11 cellular contexts compared by ENCODE assay signal in genomic region chr1:228162286-228163003, GRCh38. TPM values are rescaled to one million over a fixed set of nuclear protein-coding genes. Genes with fewer than 3 reads are reported as not detected.
DNase-seq lines count a peak whose midpoint lies in the region; ATAC-seq, FAIRE-seq and TF ChIP-seq lines count a peak whose summit lies in the region.
"Had no signal": no experiment of that assay in that cellular context is flagged by ENCODE, and none has a peak within 500 bp of the region (broad histone marks: within the 10 kb centered on the region; RNA-seq: fewer than 3 reads in every experiment).

No MANE protein-coding gene starts in this region.

- DNase-seq in NCI-H524 treated with DMSO at 0.1 percent for 48 hours (lab: John Stamatoyannopoulos, UW) = peak; percentile 11
- DNase-seq in endothelial cell of umbilical vein (ENCODE audit: low read depth, low spot score) = peak; percentile 45
- no peak for DNase-seq in neural progenitor cell (ENCODE audit: low spot score)
- no peak for DNase-seq in NCI-H748 (lab: John Stamatoyannopoulos, UW; ENCODE audit: unreplicated experiment)
- no peak for DNase-seq in frontal cortex (ENCODE audit: low spot score in 2 of 2)
- DNase-seq in GDM1 (lab: John Stamatoyannopoulos, UW) = no peak
- DNase-seq: Caco-2; stimulated activated CD4-positive, alpha-beta T cell treated with anti-CD3 and anti-CD28 coated beads, Interleukin-4, amount 100 ng/mL, for 4 hours had no signal

- H3K27me3 ChIP-seq in BLaER1 = no peaks in the 10 kb centered on the region
- H3K27me3 ChIP-seq in endothelial cell of umbilical vein (ENCODE audit: control insufficient read depth in 2 of 2, insufficient read depth in 2 of 2, low read length in 2 of 2) = no peaks in the 10 kb centered on the region
- no peaks in the 10 kb centered on the region for H3K27me3 ChIP-seq in neural progenitor cell

- CTCF ChIA-PET in endothelial cell of umbilical vein (lab: Charles Lee) = interaction anchor here (1.0 to 1.2 kb wide), 4 partner anchors 12 to 163 kb away, joined by 3 to 5 read pairs (median 4); partner anchors contain the start of gene GUK1

- no peak for ATAC-seq in GM21786 (IDR thresholded peaks at IDR 0.05; ENCODE audit: unreplicated experiment)

- H3K79me2 ChIP-seq in endothelial cell of umbilical vein (ENCODE audit: control insufficient read depth, insufficient read depth, low read length) (peaks cover 8% of the 10 kb centered on the region), neural progenitor cell (ENCODE audit: low read depth) (peaks cover 13% of the 10 kb centered on the region)

- no peaks in the 10 kb centered on the region for H3F3A ChIP-seq in neural progenitor cell (ENCODE audit: low read depth)

- H3K9me1 ChIP-seq in endothelial cell of umbilical vein (replicated peaks; ENCODE audit: control insufficient read depth, extremely low read depth, insufficient read depth, low read length) = no peaks in the 10 kb centered on the region

- peak overlapping the region; percentile 70 for H3K4me2 ChIP-seq in BLaER1
- H3K4me2 ChIP-seq in endothelial cell of umbilical vein (ENCODE audit: insufficient read depth, low read length) = peak overlapping the region; percentile 9
- H3K4me2 ChIP-seq in neural progenitor cell = peak overlapping the region; percentile 50

- TF ChIP-seq CTCF in endothelial cell of umbilical vein (IDR thresholded peaks at IDR 0.05; ENCODE audit: extremely low read depth in 1 of 2, insufficient read depth in 1 of 2, low read depth in 1 of 2, low read length in 2 of 2) (peak in 1 of 2 donors; percentile 14), neural progenitor cell (IDR thresholded peaks at IDR 0.05) (no peak)

- H3K4me1 ChIP-seq in BLaER1 (peaks cover 52% of the 10 kb centered on the region), endothelial cell of umbilical vein (ENCODE audit: control insufficient read depth, extremely low read depth, insufficient read depth, low read length) (peaks cover 29% of the 10 kb centered on the region), neural progenitor cell (peaks cover 20% of the 10 kb centered on the region)

- peak overlapping the region; percentile 60 for H3K27ac ChIP-seq in BLaER1
- peak overlapping the region; percentile 51 for H3K27ac ChIP-seq in endothelial cell of umbilical vein (ENCODE audit: insufficient read depth, low read depth, low read length)
- H3K27ac ChIP-seq in neural progenitor cell = no peak overlapping the region

- intact Hi-C loops in endothelial cell of umbilical vein (cut with micrococcal nuclease) = loop anchor here (1.0 to 10.0 kb wide), 2 partner anchors 14 to 378 kb away; no protein-coding TSS in a partner anchor

- TF ChIP-seq POLR2A in endothelial cell of umbilical vein (IDR thresholded peaks at IDR 0.05; ENCODE audit: low read depth, low read length) = no peak

- H3K9me3 ChIP-seq in BLaER1 = no peaks in the 10 kb centered on the region
- H3K9me3 ChIP-seq in endothelial cell of umbilical vein (replicated peaks; ENCODE audit: control insufficient read depth, insufficient read depth, low read length) = no peaks in the 10 kb centered on the region
- H3K9me3 ChIP-seq in neural progenitor cell (ENCODE audit: low read depth) = no peaks in the 10 kb centered on the region
- H3K9me3 ChIP-seq: Caco-2 had no signal

- H3K4me3 Mint-ChIP-seq in neural progenitor cell = no peak overlapping the region

- H4K20me1 ChIP-seq in BLaER1 (no peaks in the 10 kb centered on the region), endothelial cell of umbilical vein (replicated peaks; ENCODE audit: control insufficient read depth, extremely low read depth, insufficient read depth, low read length) (no peaks in the 10 kb centered on the region), neural progenitor cell (ENCODE audit: low read depth) (no peaks in the 10 kb centered on the region)

- H3K27me3 Mint-ChIP-seq in neural progenitor cell (ENCODE audit: insufficient read depth, low read depth) = peaks cover 6% of the 10 kb centered on the region

- H3K4me1 Mint-ChIP-seq in neural progenitor cell = peaks cover 19% of the 10 kb centered on the region

- H2AFZ ChIP-seq in endothelial cell of umbilical vein (ENCODE audit: low read depth, low read length) (peak overlapping the region; percentile 25), neural progenitor cell (replicated peaks) (no peak overlapping the region)

- H3K36me3 ChIP-seq in BLaER1 = no peaks in the 10 kb centered on the region
- no peaks in the 10 kb centered on the region for H3K36me3 ChIP-seq in endothelial cell of umbilical vein (ENCODE audit: control insufficient read depth in 2 of 2, extremely low read depth in 1 of 2, insufficient read depth in 2 of 2, low read length in 2 of 2)
- H3K36me3 ChIP-seq in neural progenitor cell = no peaks in the 10 kb centered on the region

- peak overlapping the region; percentile 57 for H3K27ac Mint-ChIP-seq in neural progenitor cell

- no peak overlapping the region for H3K4me3 ChIP-seq in BLaER1
- no peak overlapping the region for H3K4me3 ChIP-seq in endothelial cell of umbilical vein (replicated peaks in 1 of 3; ENCODE audit: insufficient read depth in 1 of 3, low read depth in 1 of 3, low read length in 3 of 3)
- no peak overlapping the region for H3K4me3 ChIP-seq in neural progenitor cell

- FAIRE-seq in endothelial cell of umbilical vein (lab: Jason Lieb, UNC) (peak; percentile 70), frontal cortex (lab: Jason Lieb, UNC) (no peak)
- FAIRE-seq: RCC 7860 had no signal

- dilution Hi-C loops in endothelial cell of umbilical vein (cut with MboI; ENCODE audit: extremely low pct_ligation_motif_present, low sequenced_read_pairs) = no loop called here

- H3K9me3 Mint-ChIP-seq in neural progenitor cell = no peaks in the 10 kb centered on the region

- peak overlapping the region; percentile 56 for H3K9ac ChIP-seq in BLaER1
- H3K9ac ChIP-seq in endothelial cell of umbilical vein (replicated peaks; ENCODE audit: extremely low read depth, insufficient read depth, low read length) = peak overlapping the region; percentile 17
- H3K9ac ChIP-seq in neural progenitor cell = no peak overlapping the region

- no TSS peak for BruUV-seq in endothelial cell of umbilical vein (replicated peaks; lab: Mats Ljungman, UMichigan)

- POLR2A ChIA-PET in endothelial cell of umbilical vein (lab: Charles Lee) = no interaction called here

- H3K36me3 Mint-ChIP-seq in neural progenitor cell = no peaks in the 10 kb centered on the region

RNA-seq across cellular contexts. Expression of gene IBA57, which starts 3.2 kb away (rescaled TPM):
- total RNA-seq in endothelial cell of umbilical vein (7.7 and 9.9 TPM in 2 replicates), neural progenitor cell (ENCODE audit: low replicate concordance) (2.2 and 6.7 TPM in 2 replicates), frontal cortex (2.9 TPM)
- 3.4 and 5.6 TPM in 2 replicates for polyA plus RNA-seq in endothelial cell of umbilical vein
- 3.0 and 3.8 TPM in 2 replicates for polyA plus RNA-seq in endothelial cell of umbilical vein (2011; cell fraction: cytosol; rRNA removed)
- 8.0 and 8.3 TPM in 2 replicates for polyA plus RNA-seq in endothelial cell of umbilical vein (2011; cell fraction: nucleus; rRNA removed)
- 2.3 and 4.0 TPM in 2 replicates for polyA plus RNA-seq in endothelial cell of umbilical vein (2012)
- 5.2 and 5.6 TPM in 2 replicates for polyA minus RNA-seq in endothelial cell of umbilical vein
- polyA minus RNA-seq in endothelial cell of umbilical vein (2011; cell fraction: cytosol; rRNA and poly(A)+ RNA removed) = 3.1 TPM
- polyA minus RNA-seq in endothelial cell of umbilical vein (2011; cell fraction: nucleus; rRNA and poly(A)+ RNA removed) = 6.1 and 8.2 TPM in 2 replicates

RNA-seq across cellular contexts. Expression of gene GJC2, which starts 12.7 kb away (rescaled TPM):
- total RNA-seq in endothelial cell of umbilical vein (0.90 and 1.2 TPM in 2 replicates), neural progenitor cell (ENCODE audit: low replicate concordance) (0.25 TPM in 1 of 2 replicates, not detected in the other), frontal cortex (0.82 TPM)
- 0.58 and 0.75 TPM in 2 replicates for polyA plus RNA-seq in endothelial cell of umbilical vein
- polyA plus RNA-seq in endothelial cell of umbilical vein (2011; cell fraction: cytosol; rRNA removed) = 0.30 and 0.47 TPM in 2 replicates
- 0.66 and 0.72 TPM in 2 replicates for polyA plus RNA-seq in endothelial cell of umbilical vein (2011; cell fraction: nucleus; rRNA removed)
- 0.57 and 0.59 TPM in 2 replicates for polyA plus RNA-seq in endothelial cell of umbilical vein (2012)
- polyA minus RNA-seq in endothelial cell of umbilical vein = 0.56 and 1.00 TPM in 2 replicates
- polyA minus RNA-seq in endothelial cell of umbilical vein (2011; cell fraction: cytosol; rRNA and poly(A)+ RNA removed) = 0.41 TPM
- 0.34 and 0.53 TPM in 2 replicates for polyA minus RNA-seq in endothelial cell of umbilical vein (2011; cell fraction: nucleus; rRNA and poly(A)+ RNA removed)

RNA-seq across cellular contexts. Expression of gene GUK1, which starts 22.4 kb away (rescaled TPM):
- total RNA-seq in endothelial cell of umbilical vein (237 and 239 TPM in 2 replicates), neural progenitor cell (ENCODE audit: low replicate concordance) (87.7 and 119 TPM in 2 replicates), frontal cortex (130 TPM)
- polyA plus RNA-seq in endothelial cell of umbilical vein = 742 and 822 TPM in 2 replicates
- polyA plus RNA-seq in endothelial cell of umbilical vein (2011; cell fraction: cytosol; rRNA removed) = 294 and 443 TPM in 2 replicates
- polyA plus RNA-seq in endothelial cell of umbilical vein (2011; cell fraction: nucleus; rRNA removed) = 325 and 344 TPM in 2 replicates
- 161 and 241 TPM in 2 replicates for polyA plus RNA-seq in endothelial cell of umbilical vein (2012)
- polyA minus RNA-seq in endothelial cell of umbilical vein = 140 and 214 TPM in 2 replicates
- polyA minus RNA-seq in endothelial cell of umbilical vein (2011; cell fraction: cytosol; rRNA and poly(A)+ RNA removed) = 74.7 TPM
- 61.4 and 97.7 TPM in 2 replicates for polyA minus RNA-seq in endothelial cell of umbilical vein (2011; cell fraction: nucleus; rRNA and poly(A)+ RNA removed)

RNA-seq across cellular contexts. Expression of gene OBSCN, which starts 45.4 kb away (rescaled TPM):
- total RNA-seq in endothelial cell of umbilical vein = 1.5 and 2.9 TPM in 2 replicates
- polyA plus RNA-seq in endothelial cell of umbilical vein = 1.3 and 1.5 TPM in 2 replicates
- polyA plus RNA-seq in endothelial cell of umbilical vein (2011; cell fraction: cytosol; rRNA removed) = 1.1 and 1.3 TPM in 2 replicates
- 2.7 and 5.0 TPM in 2 replicates for polyA plus RNA-seq in endothelial cell of umbilical vein (2011; cell fraction: nucleus; rRNA removed)
- polyA plus RNA-seq in endothelial cell of umbilical vein (2012) = 1.2 and 2.3 TPM in 2 replicates
- polyA minus RNA-seq in endothelial cell of umbilical vein = 1.9 and 3.1 TPM in 2 replicates
- polyA minus RNA-seq in endothelial cell of umbilical vein (2011; cell fraction: cytosol; rRNA and poly(A)+ RNA removed) = 7.6 TPM
- 4.1 and 4.3 TPM in 2 replicates for polyA minus RNA-seq in endothelial cell of umbilical vein (2011; cell fraction: nucleus; rRNA and poly(A)+ RNA removed)
- 5.1 and 14.9 TPM in 2 replicates for total RNA-seq in neural progenitor cell (ENCODE audit: low replicate concordance)
- 30.2 TPM for total RNA-seq in frontal cortex

RNA-seq across cellular contexts. Expression of gene MRPL55, which starts 53.3 kb away (rescaled TPM):
- 57.0 and 58.7 TPM in 2 replicates for total RNA-seq in endothelial cell of umbilical vein
- 155 and 287 TPM in 2 replicates for polyA plus RNA-seq in endothelial cell of umbilical vein
- 84.5 and 110 TPM in 2 replicates for polyA plus RNA-seq in endothelial cell of umbilical vein (2011; cell fraction: cytosol; rRNA removed)
- 103 and 115 TPM in 2 replicates for polyA plus RNA-seq in endothelial cell of umbilical vein (2011; cell fraction: nucleus; rRNA removed)
- 43.4 and 51.1 TPM in 2 replicates for polyA plus RNA-seq in endothelial cell of umbilical vein (2012)
- polyA minus RNA-seq in endothelial cell of umbilical vein = 35.6 and 46.6 TPM in 2 replicates
- 56.2 TPM for polyA minus RNA-seq in endothelial cell of umbilical vein (2011; cell fraction: cytosol; rRNA and poly(A)+ RNA removed)
- 13.6 and 18.8 TPM in 2 replicates for polyA minus RNA-seq in endothelial cell of umbilical vein (2011; cell fraction: nucleus; rRNA and poly(A)+ RNA removed)
- 42.4 and 68.3 TPM in 2 replicates for total RNA-seq in neural progenitor cell (ENCODE audit: low replicate concordance)
- total RNA-seq in frontal cortex = 33.4 TPM

Comparison
In these comparisons a context has a peak if more than half of its experiments do, and no peak if none do; other contexts are left out.
1. H3K4me2 ChIP-seq: peak in every context shown above with its lines; median percentile 70 in BLaER1; 50 in neural progenitor cell; 9 in endothelial cell of umbilical vein.
2. DNase-seq: peak in NCI-H524 treated with DMSO at 0.1 percent for 48 hours (single experiment) and endothelial cell of umbilical vein (single experiment); none in neural progenitor cell (single experiment), NCI-H748 (single experiment), frontal cortex (0 of 2) and GDM1 (single experiment).